In genomic region chr10:51129946-51130554, GRCh38 we compare ENCODE assay signal across 18 cellular contexts. TPM values are rescaled to one million over a fixed set of nuclear protein-coding genes. Genes with fewer than 3 reads are reported as not detected.
"Had no signal": no experiment of that assay in that cellular context is flagged by ENCODE, and none has a peak within 500 bp of the region (broad histone marks: within the 10 kb centered on the region; RNA-seq: fewer than 3 reads in every experiment).

No MANE protein-coding gene starts in this region.

- DNase-seq: activated CD4-positive, alpha-beta T cell treated with anti-CD3 and anti-CD28 coated beads for 36 hours; activated CD8-positive, alpha-beta T cell treated with anti-CD3 and anti-CD28 coated beads for 36 hours; activated effector memory CD4-positive, alpha-beta T cell treated with anti-CD3 and anti-CD28 coated beads, Interleukin-2, amount 50 U/mL, for 16 hours; activated T-cell treated with anti-CD3 and anti-CD28 coated beads, Interleukin-2, amount 50 U/mL, for 4 hours; adrenal gland; naive thymus-derived CD8-positive, alpha-beta T cell; posterior cingulate gyrus; stimulated activated CD4-positive, alpha-beta T cell treated with anti-CD3 and anti-CD28 coated beads, Interleukin-2, amount 100 ng/mL, for 48 hours; stimulated activated naive B cell treated with anti-CD40 and anti-IgM and Interleukin-4, amounts not matched to agents 10 μg/mL and 1 μg/mL and 100 μg/mL, for 72 hours; T-helper 2 cell; tibial artery had no signal

- H3K27me3 Mint-ChIP-seq: activated CD4-positive, alpha-beta T cell treated with anti-CD3 and anti-CD28 coated beads for 36 hours; activated CD8-positive, alpha-beta T cell treated with anti-CD3 and anti-CD28 coated beads for 36 hours; activated naive CD4-positive, alpha-beta T cell treated with anti-CD3 and anti-CD28 coated beads, Interleukin-2, amount 50 U/mL, for 24 hours; stimulated activated naive B cell treated with anti-CD40 and anti-IgM and Interleukin-4, amounts not matched to agents 10 μg/mL and 1 μg/mL and 100 μg/mL, for 72 hours had no signal

- H3K9me3 Mint-ChIP-seq: activated naive CD4-positive, alpha-beta T cell treated with anti-CD3 and anti-CD28 coated beads, Interleukin-2, amount 50 U/mL, for 24 hours; activated T-cell treated with anti-CD3 and anti-CD28 coated beads, Interleukin-2, amount 50 U/mL, for 4 hours had no signal

- H3K27me3 ChIP-seq: adrenal gland, gastroesophageal sphincter, neutrophil, tibial artery had no signal

- H3K36me3 Mint-ChIP-seq: activated naive CD4-positive, alpha-beta T cell treated with anti-CD3 and anti-CD28 coated beads, Interleukin-2, amount 50 U/mL, for 24 hours; naive thymus-derived CD8-positive, alpha-beta T cell; stimulated activated naive B cell treated with anti-CD40 and anti-IgM and Interleukin-4, amounts not matched to agents 10 μg/mL and 1 μg/mL and 100 μg/mL, for 72 hours had no signal

- FAIRE-seq: endothelial cell of umbilical vein, islet of Langerhans, urothelium cell line had no signal

- H3K36me3 ChIP-seq: adrenal gland, gastroesophageal sphincter, neutrophil, tibial artery had no signal

- H3K4me1 ChIP-seq: adrenal gland, gastroesophageal sphincter had no signal

- H3K4me3 ChIP-seq: adrenal gland, gastroesophageal sphincter, tibial artery had no signal

- H3K9me3 ChIP-seq: adrenal gland, gastroesophageal sphincter, neutrophil, tibial artery had no signal

- H3K4me3 Mint-ChIP-seq: activated CD4-positive, alpha-beta T cell treated with anti-CD3 and anti-CD28 coated beads for 36 hours; activated CD8-positive, alpha-beta T cell treated with anti-CD3 and anti-CD28 coated beads for 36 hours; activated naive CD4-positive, alpha-beta T cell treated with anti-CD3 and anti-CD28 coated beads, Interleukin-2, amount 50 U/mL, for 24 hours; activated T-cell treated with anti-CD3 and anti-CD28 coated beads, Interleukin-2, amount 50 U/mL, for 4 hours; naive thymus-derived CD8-positive, alpha-beta T cell; stimulated activated naive B cell treated with anti-CD40 and anti-IgM and Interleukin-4, amounts not matched to agents 10 μg/mL and 1 μg/mL and 100 μg/mL, for 72 hours had no signal

- ATAC-seq: activated CD4-positive, alpha-beta T cell treated with anti-CD3 and anti-CD28 coated beads for 36 hours; activated CD8-positive, alpha-beta T cell treated with anti-CD3 and anti-CD28 coated beads for 36 hours; activated T-cell treated with anti-CD3 and anti-CD28 coated beads, Interleukin-2, amount 50 U/mL, for 4 hours; gastroesophageal sphincter; left lobe of liver; naive thymus-derived CD8-positive, alpha-beta T cell; stimulated activated naive B cell treated with anti-CD40 and anti-IgM and Interleukin-4, amounts not matched to agents 10 μg/mL and 1 μg/mL and 100 μg/mL, for 72 hours had no signal

- H3K4me1 Mint-ChIP-seq: activated CD4-positive, alpha-beta T cell treated with anti-CD3 and anti-CD28 coated beads for 36 hours; activated naive CD4-positive, alpha-beta T cell treated with anti-CD3 and anti-CD28 coated beads, Interleukin-2, amount 50 U/mL, for 24 hours; naive thymus-derived CD8-positive, alpha-beta T cell; stimulated activated naive B cell treated with anti-CD40 and anti-IgM and Interleukin-4, amounts not matched to agents 10 μg/mL and 1 μg/mL and 100 μg/mL, for 72 hours had no signal

- H3K27ac ChIP-seq: adrenal gland, gastroesophageal sphincter, neutrophil, tibial artery had no signal

- H3K27ac Mint-ChIP-seq: activated CD4-positive, alpha-beta T cell treated with anti-CD3 and anti-CD28 coated beads for 36 hours; activated CD8-positive, alpha-beta T cell treated with anti-CD3 and anti-CD28 coated beads for 36 hours; activated naive CD4-positive, alpha-beta T cell treated with anti-CD3 and anti-CD28 coated beads, Interleukin-2, amount 50 U/mL, for 24 hours; naive thymus-derived CD8-positive, alpha-beta T cell; stimulated activated naive B cell treated with anti-CD40 and anti-IgM and Interleukin-4, amounts not matched to agents 10 μg/mL and 1 μg/mL and 100 μg/mL, for 72 hours had no signal

RNA-seq across cellular contexts. Expression of gene PRKG1, which starts 55.8 kb away (rescaled TPM):
- total RNA-seq: activated CD4-positive, alpha-beta T cell treated with anti-CD3 and anti-CD28 coated beads for 36 hours; activated CD8-positive, alpha-beta T cell treated with anti-CD3 and anti-CD28 coated beads for 36 hours; naive thymus-derived CD8-positive, alpha-beta T cell had no signal
- polyA plus RNA-seq: naive thymus-derived CD8-positive, alpha-beta T cell had no signal
